In genomic region chr2:239095475-239095874, GRCh38 we compare ENCODE assay signal across 22 cellular contexts.
"Had no signal": no experiment of that assay in that cellular context is flagged by ENCODE, and none has a peak within 500 bp of the region (broad histone marks: within the 10 kb centered on the region; RNA-seq: fewer than 3 reads in every experiment).

No MANE protein-coding gene starts in this region.

- H3K9me3 ChIP-seq: left ventricle myocardium inferior, pancreas, prostate gland, sigmoid colon, spleen, tibial nerve, vagina had no signal

- FAIRE-seq: pancreas, small intestine had no signal

- H3K27me3 ChIP-seq: pancreas, sigmoid colon, spleen, tibial nerve, vagina had no signal

- H3K27ac ChIP-seq: left ventricle myocardium inferior, pancreas, prostate gland, spleen, vagina had no signal

- DNase-seq: islet precursor cell; left ventricle myocardium inferior; mesendoderm; naive B cell; natural killer cell; nephron progenitor cell; nucleus accumbens; posterior cingulate gyrus; retina; right cardiac atrium; sigmoid colon; small intestine; spleen; stimulated activated CD4-positive, alpha-beta T cell treated with anti-CD3 and anti-CD28 coated beads, Interleukin-4, amount 100 ng/mL, for 24 hours; stimulated activated naive CD4-positive, alpha-beta T cell; substantia nigra had no signal

- H3K36me3 ChIP-seq: pancreas had no signal

- ATAC-seq: natural killer cell; pancreas; right cardiac atrium; stimulated activated effector memory CD8-positive, alpha-beta T cell treated with anti-CD3 and anti-CD28 coated beads, Interleukin-12 subunit alpha, Interleukin-12 subunit beta, amount 100 ng/mL, for 72 hours had no signal

- H3K4me3 ChIP-seq: left ventricle myocardium inferior, lung, pancreas, prostate gland, sigmoid colon, spleen, tibial nerve, vagina had no signal

- H3K4me1 ChIP-seq: left ventricle myocardium inferior, pancreas, prostate gland, spleen, vagina had no signal
